In genomic region chr1:71047635-71048607, GRCh38 we compare ENCODE assay signal across 8 cellular contexts.
DNase-seq lines count a peak whose midpoint lies in the region; ATAC-seq and TF ChIP-seq lines count a peak whose summit lies in the region.

Gene PTGER3 (minus strand): TSS chr1:71047816. CDS start chr1:71047577, 239 bp downstream.

- in situ Hi-C loops in astrocyte of the spinal cord (cut with HindIII; ENCODE audit: low sequenced_read_pairs): no loop called here

- DNase-seq in ELR (ENCODE audit: low read depth) (peak; percentile 41), SW480 (ENCODE audit: low spot score) (peak; percentile 44), astrocyte of the spinal cord (ENCODE audit: low read depth, low spot score) (no peak), iPS-NIHi7 (ENCODE audit: extremely low spot score) (peak; percentile 59), dedifferentiated amniotic fluid mesenchymal stem cell (ENCODE audit: extremely low spot score) (no peak)
- peak; percentile 32 to 45 for DNase-seq in stimulated activated CD4-positive, alpha-beta T cell treated with anti-CD3 and anti-CD28 coated beads, Interleukin-1b, Interleukin-23, amount 100 ng/mL, for 4 hours (ENCODE audit: low read depth in 2 of 2)

- no peak for TF ChIP-seq CTCF in astrocyte of the spinal cord (IDR thresholded peaks at IDR 0.05; ENCODE audit: low read depth, low read length)

- peak within 1 kb of the TSS; percentile 32 for H3K4me3 ChIP-seq in astrocyte of the spinal cord (ENCODE audit: low read depth, low read length)

- ATAC-seq in HG03066 (IDR thresholded peaks at IDR 0.05; ENCODE audit: low read depth, unreplicated experiment) (peak; percentile 42), HG03520 (IDR thresholded peaks at IDR 0.05; ENCODE audit: unreplicated experiment) (no peak)

Comparison
In these comparisons a context has a peak if more than half of its experiments do, and no peak if none do; other contexts are left out.
1. DNase-seq: peak in ELR (single experiment), SW480 (single experiment), iPS-NIHi7 (single experiment) and stimulated activated CD4-positive, alpha-beta T cell treated with anti-CD3 and anti-CD28 coated beads, Interleukin-1b, Interleukin-23, amount 100 ng/mL, for 4 hours (2 of 2); none in astrocyte of the spinal cord (single experiment) and dedifferentiated amniotic fluid mesenchymal stem cell (single experiment).